Comparison of ENCODE assay signal across 9 cellular contexts in the genomic region with DNA sequence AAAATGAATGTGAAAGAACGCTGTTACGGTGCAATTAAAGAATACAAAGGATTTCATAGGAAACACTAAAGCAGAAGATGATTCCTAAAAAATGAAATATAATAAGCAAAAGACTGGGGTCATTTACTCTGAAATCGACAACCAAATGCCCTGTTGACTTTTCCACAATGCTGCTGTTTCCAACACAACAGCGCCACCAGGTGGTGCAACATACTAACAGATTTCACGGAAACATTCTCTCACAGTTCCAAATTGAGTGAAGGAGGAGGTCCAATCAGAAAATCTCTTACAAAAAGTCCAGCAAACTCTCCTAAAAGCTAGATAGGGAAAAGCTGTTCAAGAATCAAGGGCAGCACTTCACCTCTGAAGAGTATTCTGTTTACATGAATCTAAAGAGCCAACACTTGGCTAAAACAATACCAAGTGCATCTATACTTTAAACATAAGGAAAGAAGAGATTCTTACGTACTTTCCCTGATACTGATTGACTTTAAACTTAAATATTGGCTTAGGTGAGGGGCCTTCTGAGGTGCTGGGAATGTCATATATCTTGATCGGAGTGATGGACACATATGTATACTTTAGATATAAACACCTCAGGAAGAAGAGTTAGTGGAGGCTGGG. TPM values are rescaled to one million over a fixed set of nuclear protein-coding genes. Genes with fewer than 3 reads are reported as not detected.
A peak's percentile ranks its signal among the peaks of the same experiment; 100 is the strongest.
DNase-seq lines count a peak whose midpoint lies in the region; TF ChIP-seq lines count a peak whose summit lies in the region.
"Had no signal": no experiment of that assay in that cellular context is flagged by ENCODE, and none has a peak within 500 bp of the region (broad histone marks: within the 10 kb centered on the region; RNA-seq: fewer than 3 reads in every experiment).

No MANE protein-coding gene starts in this region.

- intact Hi-C loops in CD4-positive, alpha-beta memory T cell (cut with micrococcal nuclease), result loop anchor here (1.0 kb wide), 1 partner anchor 82 kb away; a partner anchor contains a TSS

- no peak overlapping the region for H3K18ac ChIP-seq in mesenchymal stem cell (ENCODE audit: low read depth in 1 of 2, low read length in 2 of 2)

- H3K27me3 ChIP-seq in CD4-positive, alpha-beta memory T cell (ENCODE audit: insufficient read depth, low read length), result no peaks in the 10 kb centered on the region
- H3K27me3 ChIP-seq in endocrine pancreas (ENCODE audit: control insufficient read depth, insufficient read depth, low read length), result no peaks in the 10 kb centered on the region
- no peaks in the 10 kb centered on the region for H3K27me3 ChIP-seq in mesenchymal stem cell (ENCODE audit: control insufficient read depth in 1 of 2, insufficient read depth in 1 of 2, low read length in 2 of 2)

- POLR2A ChIA-PET in CD4-positive, alpha-beta memory T cell (lab: Charles Lee; ENCODE audit: partially characterized antibody), result no interaction called here

- no peak overlapping the region for H4K91ac ChIP-seq in mesenchymal stem cell (ENCODE audit: low read length)

- no peak overlapping the region for H3K9ac ChIP-seq in endocrine pancreas (ENCODE audit: control insufficient read depth, insufficient read depth, low read length)
- peak overlapping the region; percentile 5 for H3K9ac ChIP-seq in mesenchymal stem cell (ENCODE audit: low read length)

- peak overlapping the region in 1 of 7 donors; percentile 19 for H3K27ac Mint-ChIP-seq in CD4-positive, alpha-beta memory T cell
- peak overlapping the region; percentile 6; the same call in 1 of the 2 replicates for H3K27ac Mint-ChIP-seq in HFFc6

- H2BK120ac ChIP-seq in mesenchymal stem cell (ENCODE audit: low read depth, low read length), result no peak overlapping the region

- H3K23ac ChIP-seq in mesenchymal stem cell (ENCODE audit: low read length in 2 of 2), result no peak overlapping the region

- peak; percentile 97 for TF ChIP-seq CTCF in HFFc6 (IDR thresholded peaks at IDR 0.05)

- H2BK5ac ChIP-seq in mesenchymal stem cell (ENCODE audit: low read depth, low read length, poor library complexity, severe bottlenecking), result no peak overlapping the region

- H3K4me3 Mint-ChIP-seq in CD4-positive, alpha-beta memory T cell, result no peak overlapping the region
- no peak overlapping the region for H3K4me3 Mint-ChIP-seq in HFFc6

- no peak overlapping the region for H3K14ac ChIP-seq in mesenchymal stem cell (ENCODE audit: low read length in 2 of 2)

- no peak overlapping the region for H3K27ac ChIP-seq in CD4-positive, alpha-beta memory T cell (ENCODE audit: low read depth, low read length)
- no peak overlapping the region for H3K27ac ChIP-seq in mesenchymal stem cell (ENCODE audit: low read length, poor library complexity, severe bottlenecking)

- peaks cover 13% of the 10 kb centered on the region for H3K79me1 ChIP-seq in mesenchymal stem cell (replicated peaks; ENCODE audit: low read length, poor library complexity, severe bottlenecking)

- peaks cover 5% of the 10 kb centered on the region for H3K4me1 ChIP-seq in CD4-positive, alpha-beta memory T cell (ENCODE audit: insufficient read depth, low read length)
- H3K4me1 ChIP-seq in endocrine pancreas (ENCODE audit: control insufficient read depth, insufficient read depth, low read length) (no peaks in the 10 kb centered on the region), mesenchymal stem cell (ENCODE audit: control insufficient read depth, insufficient read depth, low read depth, low read length) (no peaks in the 10 kb centered on the region)

- H2BK15ac ChIP-seq in mesenchymal stem cell (ENCODE audit: low read depth, poor library complexity, severe bottlenecking), result no peak overlapping the region

- no peaks in the 10 kb centered on the region for H3K27me3 Mint-ChIP-seq in CD4-positive, alpha-beta memory T cell
- no peaks in the 10 kb centered on the region; the same call in 1 of the 2 replicates for H3K27me3 Mint-ChIP-seq in HFFc6 (ENCODE audit: insufficient read depth)
- H3K27me3 Mint-ChIP-seq: IgD-negative memory B cell had no signal

- H3K4ac ChIP-seq in mesenchymal stem cell (ENCODE audit: low read depth in 1 of 2, low read length in 2 of 2), result no peak overlapping the region

- peaks cover 5% of the 10 kb centered on the region for H3K36me3 ChIP-seq in CD4-positive, alpha-beta memory T cell (ENCODE audit: insufficient read depth, low read length)
- no peaks in the 10 kb centered on the region for H3K36me3 ChIP-seq in endocrine pancreas (ENCODE audit: control insufficient read depth, insufficient read depth, low read length)
- H3K36me3 ChIP-seq in mesenchymal stem cell (ENCODE audit: control insufficient read depth in 1 of 2, insufficient read depth in 2 of 2, low read depth in 1 of 2, low read length in 2 of 2), result peaks cover 10 to 49% of the 10 kb centered on the region in 2 experiments

- no peak overlapping the region for H2AK5ac ChIP-seq in mesenchymal stem cell (ENCODE audit: low read length, severe bottlenecking)

- 0% methylated on average over 3 of the region's 7 CpGs for WGBS in mesenchymal stem cell

- no peak overlapping the region for H4K8ac ChIP-seq in mesenchymal stem cell (ENCODE audit: low read length)

- H2AFZ ChIP-seq in mesenchymal stem cell (ENCODE audit: low read depth, low read length), result no peak overlapping the region

- no peaks in the 10 kb centered on the region for H3K9me3 ChIP-seq in CD4-positive, alpha-beta memory T cell (ENCODE audit: control insufficient read depth in 1 of 2, low read length in 2 of 2)
- H3K9me3 ChIP-seq in endocrine pancreas (ENCODE audit: control insufficient read depth, low read length), result no peaks in the 10 kb centered on the region
- H3K9me3 ChIP-seq in mesenchymal stem cell (ENCODE audit: control insufficient read depth, low read length), result no peaks in the 10 kb centered on the region

- no peaks in the 10 kb centered on the region for H3K9me3 Mint-ChIP-seq in CD4-positive, alpha-beta memory T cell
- no peaks in the 10 kb centered on the region for H3K9me3 Mint-ChIP-seq in HFFc6
- H3K9me3 Mint-ChIP-seq: IgD-negative memory B cell had no signal

- no peak overlapping the region for H3K4me3 ChIP-seq in CD4-positive, alpha-beta memory T cell (ENCODE audit: low read length in 2 of 2)
- H3K4me3 ChIP-seq in endocrine pancreas (ENCODE audit: control insufficient read depth, insufficient read depth, low read length) (peak overlapping the region; percentile 55), mesenchymal stem cell (ENCODE audit: insufficient read depth in 1 of 2, low read depth in 1 of 2, low read length in 2 of 2) (no peak overlapping the region)

- H2BK12ac ChIP-seq in mesenchymal stem cell (ENCODE audit: low read length in 2 of 2), result no peak overlapping the region

- CTCF ChIA-PET in CD4-positive, alpha-beta memory T cell (lab: Charles Lee; ENCODE audit: partially characterized antibody), result interaction anchor here (0.6 to 5.2 kb wide), 27 partner anchors 9 to 213 kb away, joined by 3 to 39 read pairs (median 3); no protein-coding TSS in a partner anchor

- H3K4me2 ChIP-seq in mesenchymal stem cell (ENCODE audit: low read length, poor library complexity, severe bottlenecking), result no peak overlapping the region

- peaks cover 5 to 12% (median 7%) of the 10 kb centered on the region in 4 donors for H3K4me1 Mint-ChIP-seq in CD4-positive, alpha-beta memory T cell
- H3K4me1 Mint-ChIP-seq in HFFc6 (ENCODE audit: low read depth), result peaks cover 6% of the 10 kb centered on the region

- peak; percentile 51 to 65 (median 57) for DNase-seq in CD4-positive, alpha-beta memory T cell
- DNase-seq in HFFc6 (peak; percentile 78), NCI-H82 treated with DMSO at 0.1 percent for 48 hours (lab: John Stamatoyannopoulos, UW; ENCODE audit: unreplicated experiment) (peak; percentile 18), mesenchymal stem cell (peak; percentile 84), mesenteric fat pad (ENCODE audit: low spot score) (no peak)
- DNase-seq in activated CD8-positive, alpha-beta memory T cell treated with anti-CD3 and anti-CD28 coated beads for 1 hour (ENCODE audit: extremely low read depth in 1 of 2, low read depth in 1 of 2), result peak; percentile 9 to 59
- peak; percentile 9 to 47 for DNase-seq in stimulated activated CD8-positive, alpha-beta memory T cell treated with anti-CD3 and anti-CD28 coated beads, Interleukin-15, amount 100 ng/mL, for 4 hours (ENCODE audit: low read depth in 2 of 2)

- peaks cover 28 to 40% of the 10 kb centered on the region in 2 donors for H3K36me3 Mint-ChIP-seq in CD4-positive, alpha-beta memory T cell
- H3K36me3 Mint-ChIP-seq in HFFc6 (ENCODE audit: low read depth), result peaks cover 7% of the 10 kb centered on the region

RNA-seq across cellular contexts. Expression of a gene that starts 55.9 kb away (rescaled TPM):
- 10 to 100 TPM; 35.2 to 38.6 TPM for total RNA-seq in CD4-positive, alpha-beta memory T cell
- polyA plus RNA-seq in CD4-positive, alpha-beta memory T cell, result 10 to 100 TPM in 1 of 2 donors, 1 to 10 TPM in 1; 5.4 to 21.1 TPM
- total RNA-seq in HFFc6 (2021; fragmentation: NEBNext Ultra II Directional; extraction: Animal tissue kit (Norgen Biotek cat#: 25700)), result 10 to 100 TPM; 18.3 to 24.1 (median 22.0) TPM
- 16.2 TPM for polyA plus RNA-seq in mesenchymal stem cell (2013, experiment 1 of 2)
- 16.8 TPM for polyA plus RNA-seq in mesenchymal stem cell (2013, experiment 2 of 2)
- 16.4 TPM for total RNA-seq in mesenteric fat pad
